In the genomic region with DNA sequence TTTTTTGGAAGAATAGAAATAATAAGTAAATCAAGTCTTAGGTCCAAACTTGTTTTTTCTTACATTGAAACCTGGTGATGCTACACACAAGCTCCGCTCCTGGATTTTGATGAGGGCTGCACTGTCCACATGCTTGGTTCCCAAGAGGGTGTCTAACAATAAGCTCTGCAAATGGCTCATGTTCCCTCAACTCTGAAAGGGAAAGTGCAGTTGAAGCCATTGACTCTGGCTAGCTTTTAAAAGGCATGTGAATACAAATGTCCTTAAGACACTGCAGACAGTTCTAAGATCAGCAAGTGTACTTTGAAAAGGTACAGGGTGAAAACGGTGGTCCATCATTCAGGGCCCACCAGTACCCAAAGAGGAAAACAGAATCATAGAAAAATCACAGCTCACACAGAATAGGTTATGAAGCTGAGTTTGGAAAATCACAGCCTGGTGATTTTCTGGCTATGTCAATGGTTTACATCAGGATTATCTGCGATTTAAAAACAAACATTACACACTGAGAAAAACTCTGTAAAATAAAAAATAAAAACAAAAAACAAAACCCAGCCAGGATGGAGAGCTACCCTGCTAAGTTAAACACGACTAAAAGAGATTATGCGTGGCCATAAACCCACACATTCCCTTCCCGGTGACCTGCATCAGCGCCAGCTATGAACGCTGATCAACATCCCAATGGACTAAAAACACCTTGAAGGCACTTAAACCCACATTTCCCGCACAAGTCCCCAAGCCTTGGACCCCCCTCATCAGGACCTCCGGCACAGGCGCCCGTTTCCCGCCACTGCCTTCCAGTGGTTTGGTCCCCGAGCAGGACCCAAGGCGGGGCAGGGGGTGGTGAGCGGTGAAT, we compare ENCODE assay signal across 8 cellular contexts. TPM values are rescaled to one million over a fixed set of nuclear protein-coding genes. Genes with fewer than 3 reads are reported as not detected.
A peak's percentile ranks its signal among the peaks of the same experiment; 100 is the strongest.
DNase-seq lines count a peak whose midpoint lies in the region; ATAC-seq and TF ChIP-seq lines count a peak whose summit lies in the region.

No MANE protein-coding gene starts in this region.

- H3K36me3 ChIP-seq in HUES64 (ENCODE audit: insufficient read depth, low read length) (no peaks in the 10 kb centered on the region), liver (ENCODE audit: control insufficient read depth in 4 of 4, insufficient read depth in 3 of 4, low read depth in 1 of 4, low read length in 3 of 4) (no peaks in the 10 kb centered on the region), tibial artery (no peaks in the 10 kb centered on the region)

- intact Hi-C loops in tibial artery (cut with DNase I; ENCODE audit: low total_unique reads) = no loop called here

- 25% methylated on average over 16 of the region's 16 CpGs for WGBS in HUES64
- WGBS in liver = 13% methylated on average over 16 of the region's 16 CpGs

- H3K9me3 ChIP-seq in HUES64 (ENCODE audit: insufficient read depth, low read depth, low read length) = no peaks in the 10 kb centered on the region
- no peaks in the 10 kb centered on the region for H3K9me3 ChIP-seq in liver (ENCODE audit: control insufficient read depth in 4 of 4, low read length in 3 of 4)
- H3K9me3 ChIP-seq in tibial artery = no peaks in the 10 kb centered on the region

- ATAC-seq in GM18858 (IDR thresholded peaks at IDR 0.05; ENCODE audit: unreplicated experiment) = no peak
- no peak for ATAC-seq in GM19467 (IDR thresholded peaks at IDR 0.05; ENCODE audit: unreplicated experiment)

- peak; percentile 5 for DNase-seq in astrocyte of the hippocampus (ENCODE audit: low read depth, low spot score)
- DNase-seq in tibial artery = no peak
- DNase-seq in stimulated activated CD4-positive, alpha-beta T cell treated with anti-CD3 and anti-CD28 coated beads, Interleukin-2, amount 100 ng/mL, for 24 hours = no peak

- H3K9ac ChIP-seq in HUES64 (ENCODE audit: low read depth, low read length) = peak overlapping the region; percentile 73
- peak overlapping the region; percentile 23 to 84 for H3K9ac ChIP-seq in liver (ENCODE audit: low read depth in 1 of 2, low read length in 2 of 2)

- TF ChIP-seq CTCF in C4-2B (conservative IDR thresholded peaks at IDR 0.05) (no peak), liver (IDR thresholded peaks at IDR 0.05; ENCODE audit: low read depth, low read length, missing input control) (no peak), tibial artery (IDR thresholded peaks at IDR 0.05) (no peak)

- H3K27me3 ChIP-seq in HUES64 (ENCODE audit: insufficient read depth, low read length) (peaks cover 15% of the 10 kb centered on the region), liver (ENCODE audit: control insufficient read depth in 4 of 4, insufficient read depth in 4 of 4, low read length in 3 of 4) (no peaks in the 10 kb centered on the region), tibial artery (no peaks in the 10 kb centered on the region)

- peak overlapping the region; percentile 81 for H3K27ac ChIP-seq in C4-2B
- 0 out of 2 replicates have a peak overlapping the region, but pooled peaks have one; percentile 15 for H3K27ac ChIP-seq in HUES64 (ENCODE audit: low read depth, low read length)
- H3K27ac ChIP-seq in liver (ENCODE audit: low read depth in 1 of 2, low read length in 2 of 2) = peak overlapping the region; percentile 74 to 83
- H3K27ac ChIP-seq in tibial artery = peak overlapping the region; percentile 94

- no peak for TF ChIP-seq RAD21 in liver (IDR thresholded peaks at IDR 0.05)

- H3K4me1 ChIP-seq in HUES64 (ENCODE audit: insufficient read depth, low read length) = peaks cover 17% of the 10 kb centered on the region
- peaks cover 0 to 11% (median 6%) of the 10 kb centered on the region in 4 donors for H3K4me1 ChIP-seq in liver (ENCODE audit: control insufficient read depth in 4 of 4, insufficient read depth in 4 of 4, low read length in 3 of 4)
- H3K4me1 ChIP-seq in tibial artery = peaks cover 0 to 27% (median 14%) of the 10 kb centered on the region in 4 donors

- H3K4me3 ChIP-seq in HUES64 (ENCODE audit: low read length) (peak overlapping the region; percentile 71), liver (ENCODE audit: low read depth in 1 of 3, low read length in 3 of 3) (peak overlapping the region; percentile 74 to 79 (median 75)), tibial artery (peak overlapping the region; percentile 79 to 84)

TF ChIP-seq in liver, 16 proteins besides CTCF, POLR2A, EP300 and RAD21:
- TF ChIP-seq, protein P1, sequence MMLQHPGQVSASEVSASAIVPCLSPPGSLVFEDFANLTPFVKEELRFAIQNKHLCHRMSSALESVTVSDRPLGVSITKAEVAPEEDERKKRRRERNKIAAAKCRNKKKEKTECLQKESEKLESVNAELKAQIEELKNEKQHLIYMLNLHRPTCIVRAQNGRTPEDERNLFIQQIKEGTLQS (IDR thresholded peaks at IDR 0.05) = no peak
TF ChIP-seq in liver: peak in this region for 0.

RNA-seq across cellular contexts. Expression of a gene that starts 0.6 kb away (rescaled TPM):
- not detected for polyA plus RNA-seq in HUES64 (2013, experiment 1 of 2)
- not detected for polyA plus RNA-seq in HUES64 (2013, experiment 2 of 2)
- under 1 TPM in 1 of 2 donors, not detected in 1; 0.51 TPM for total RNA-seq in liver
- polyA plus RNA-seq in liver = under 1 TPM; 0.12 to 0.40 TPM

RNA-seq across cellular contexts. Expression of a gene that starts 0.7 kb away (rescaled TPM):
- 2.1 TPM for polyA plus RNA-seq in HUES64 (2013, experiment 1 of 2)
- 3.6 TPM for polyA plus RNA-seq in HUES64 (2013, experiment 2 of 2)
- 1 to 10 TPM; 4.1 to 4.2 TPM for total RNA-seq in liver
- polyA plus RNA-seq in liver = 1 to 10 TPM in 1 of 2 donors, under 1 TPM in 1; 0.68 to 3.5 TPM

RNA-seq across cellular contexts. Expression of a gene that starts 38.0 kb away (rescaled TPM):
- polyA plus RNA-seq in HUES64 (2013, experiment 1 of 2) = 39.8 TPM
- polyA plus RNA-seq in HUES64 (2013, experiment 2 of 2) = 33.8 TPM
- 10 to 100 TPM in 1 of 2 donors, 1 to 10 TPM in 1; 10.0 to 19.5 TPM for total RNA-seq in liver
- 10 to 100 TPM in 1 of 2 donors, 1 to 10 TPM in 1; 6.6 to 11.4 TPM for polyA plus RNA-seq in liver

RNA-seq across cellular contexts. Expression of a gene that starts 46.5 kb away (rescaled TPM):
- polyA plus RNA-seq in HUES64 (2013, experiment 1 of 2) = 129 TPM
- 153 TPM for polyA plus RNA-seq in HUES64 (2013, experiment 2 of 2)
- 10 to 100 TPM; 31.0 to 86.6 TPM for total RNA-seq in liver
- 100 to 1,000 TPM in 1 of 2 donors, 10 to 100 TPM in 1; 64.6 to 104 TPM for polyA plus RNA-seq in liver

RNA-seq across cellular contexts. Expression of a gene that starts 52.3 kb away (rescaled TPM):
- polyA plus RNA-seq in HUES64 (2013, experiment 1 of 2) = not detected
- polyA plus RNA-seq in HUES64 (2013, experiment 2 of 2) = not detected
- total RNA-seq in liver = under 1 TPM; 0.05 to 0.17 TPM
- polyA plus RNA-seq in liver = under 1 TPM; 0.19 to 0.32 TPM

Comparison
In these comparisons a context has a peak if more than half of its experiments do, and no peak if none do; other contexts are left out.
1. H3K27ac ChIP-seq: peak in every context shown above with its lines; median percentile 94 in tibial artery; 81 in C4-2B; 78 in liver; 15 in HUES64.